In the genomic region with DNA sequence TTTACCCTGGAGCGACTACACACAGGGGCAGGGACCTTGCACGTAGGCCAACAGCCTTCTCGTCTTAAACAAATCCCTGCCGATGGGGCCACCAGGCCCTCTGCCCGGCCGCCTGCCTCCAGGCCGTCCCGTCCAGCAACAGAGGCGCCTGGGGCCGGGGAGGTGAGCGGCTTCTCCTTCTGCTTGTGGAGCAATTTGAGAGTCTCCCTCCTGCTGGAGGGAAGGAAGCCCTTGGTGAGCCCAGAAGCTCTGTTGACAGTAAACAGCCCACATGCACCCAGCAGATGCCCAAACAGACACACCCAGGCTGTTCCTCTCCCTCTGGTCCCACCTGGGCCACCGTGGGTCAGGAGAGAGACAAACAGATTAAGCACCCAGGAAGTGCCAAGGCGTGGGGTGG, we compare ENCODE assay signal across 19 cellular contexts. TPM values are rescaled to one million over a fixed set of nuclear protein-coding genes. Genes with fewer than 3 reads are reported as not detected.
"Had no signal": no experiment of that assay in that cellular context is flagged by ENCODE, and none has a peak within 500 bp of the region (broad histone marks: within the 10 kb centered on the region; RNA-seq: fewer than 3 reads in every experiment).

No MANE protein-coding gene starts in this region.

- H3K9me3 ChIP-seq: stomach, transverse colon, vagina had no signal

- H3K36me3 ChIP-seq: transverse colon, vagina had no signal

- H3K4me3 ChIP-seq: stomach, transverse colon, vagina had no signal

- ATAC-seq: activated CD4-positive, CD25-positive, alpha-beta regulatory T cell treated with anti-CD3 and anti-CD28 coated beads, Interleukin-2, amount 50 U/mL, for 24 hours; activated naive CD4-positive, alpha-beta T cell treated with anti-CD3 and anti-CD28 coated beads, Interleukin-2, amount 50 U/mL, for 72 hours; activated T-helper 17 cell treated with anti-CD3 and anti-CD28 coated beads, Interleukin-2, amount 50 U/mL, for 72 hours; foreskin keratinocyte; left ventricle myocardium superior; sciatic nerve; stimulated activated effector memory CD8-positive, alpha-beta T cell treated with anti-CD3 and anti-CD28 coated beads, Interleukin-12 subunit alpha, Interleukin-12 subunit beta, amount 100 ng/mL, for 72 hours had no signal

- H3K4me1 ChIP-seq: foreskin keratinocyte, vagina had no signal

- FAIRE-seq: small intestine had no signal

- H3K27me3 ChIP-seq: stomach, transverse colon, vagina had no signal

- H3K27ac ChIP-seq: foreskin keratinocyte, stomach, transverse colon, vagina had no signal

- DNase-seq: activated CD4-positive, alpha-beta T cell treated with anti-CD3 and anti-CD28 coated beads, Interleukin-2, amount 50 U/mL, for 1 hour; activated T-cell treated with anti-CD3 and anti-CD28 coated beads, Interleukin-2, amount 50 U/mL, for 1 hour; aorta; effector CD8-positive, alpha-beta T cell; erythroblast; foreskin keratinocyte; left ventricle myocardium superior; mammary epithelial cell; occipital lobe; small intestine; stimulated activated CD4-positive, alpha-beta T cell treated with anti-CD3 and anti-CD28 coated beads, Interleukin-2, amount 100 ng/mL, for 24 hours; stomach; transverse colon had no signal

RNA-seq across cellular contexts. Expression of a gene that starts 25.0 kb away (rescaled TPM):
- total RNA-seq: foreskin keratinocyte had no signal
